Comparison of ENCODE assay signal across 8 cellular contexts in the genomic region with DNA sequence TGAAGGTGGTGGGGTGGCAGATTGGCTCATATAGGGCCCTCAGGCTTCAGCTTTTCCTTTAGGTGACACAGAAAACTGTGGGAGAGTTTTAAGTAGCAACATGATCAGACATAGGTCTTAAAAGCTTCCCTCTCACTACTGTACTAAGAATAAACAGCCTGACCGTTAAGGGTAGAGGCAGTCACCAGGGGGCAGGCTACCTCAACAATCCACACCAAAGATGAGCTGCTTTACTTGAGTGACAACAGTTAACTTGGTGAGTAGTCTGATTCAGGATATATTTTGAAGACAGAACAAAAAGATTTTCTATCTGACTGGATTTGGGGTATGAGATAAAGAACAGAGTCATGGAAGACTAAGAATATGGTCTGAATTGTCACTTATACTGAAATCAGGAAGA. TPM values are rescaled to one million over a fixed set of nuclear protein-coding genes. Genes with fewer than 3 reads are reported as not detected.
DNase-seq lines count a peak whose midpoint lies in the region; ATAC-seq, FAIRE-seq and TF ChIP-seq lines count a peak whose summit lies in the region.

No MANE protein-coding gene starts in this region.

- CTCF ChIA-PET in SK-N-SH (lab: Yijun Ruan, JAX), result interaction anchor here (0.6 to 5.7 kb wide), 32 partner anchors 8 to 520 kb away, joined by 3 to 35 read pairs (median 4); no protein-coding TSS in a partner anchor

- peak; percentile 74 for TF ChIP-seq RAD21 in SK-N-SH (IDR thresholded peaks at IDR 0.05; ENCODE audit: low read length)

- H3K27me3 ChIP-seq in SK-N-SH (ENCODE audit: insufficient read depth) (no peaks in the 10 kb centered on the region), adrenal gland (no peaks in the 10 kb centered on the region), iPS DF 6.9 (ENCODE audit: control insufficient read depth, insufficient read depth, low read length) (no peaks in the 10 kb centered on the region)

- intact Hi-C loops in adrenal gland (cut with DNase I), result no loop called here

- no peaks in the 10 kb centered on the region for H3K79me2 ChIP-seq in SK-N-SH (ENCODE audit: insufficient read depth)

- 53% methylated on average over 1 of the region's 1 CpG for WGBS in SK-N-SH (ENCODE audit: low lambda C conversion rate)
- 10 to 25% (median 17%) methylated on average over 1 of the region's 1 CpG for WGBS in adrenal gland, 4 donors
- no CpG with 5 or more reads among the region's 1 CpG for WGBS in iPS DF 6.9 (ENCODE audit: insufficient coverage, insufficient read length)

- peak; percentile 72 for TF ChIP-seq CTCF in SK-N-SH (IDR thresholded peaks at IDR 0.05)
- peak; percentile 28 to 61 (median 53) for TF ChIP-seq CTCF in adrenal gland (IDR thresholded peaks at IDR 0.05)

- ATAC-seq in GM19452 (IDR thresholded peaks at IDR 0.05; ENCODE audit: unreplicated experiment), result no peak

- DNase-seq in NCI-H82 (lab: John Stamatoyannopoulos, UW) (peak; percentile 71), NCI-H82 treated with DMSO at 0.1 percent for 48 hours (lab: John Stamatoyannopoulos, UW; ENCODE audit: unreplicated experiment) (no peak), HTR-8/SVneo (ENCODE audit: insufficient read length, low spot score) (peak; percentile 52), SK-N-SH (peak; percentile 54), adrenal gland (peak in 6 of 7 donors; percentile 39 to 84 (median 54)), iPS DF 6.9 (ENCODE audit: low read depth, low spot score) (peak; percentile 18)
- peak; percentile 15 to 32 for DNase-seq in stimulated activated CD4-positive, alpha-beta T cell treated with anti-CD3 and anti-CD28 coated beads, Interleukin-2, amount 100 ng/mL, for 48 hours

- peaks cover 7% of the 10 kb centered on the region for H3F3A ChIP-seq in SK-N-SH (replicated peaks; ENCODE audit: insufficient read depth)

- FAIRE-seq in HTR-8/SVneo (lab: Jason Lieb, UNC), result no peak

- TF ChIP-seq EP300 in SK-N-SH (IDR thresholded peaks at IDR 0.05; ENCODE audit: borderline replicate concordance in 1 of 2, low read depth in 1 of 2, low read length in 1 of 2), result no peak

- H3K36me3 ChIP-seq in SK-N-SH (replicated peaks in 1 of 2; ENCODE audit: control insufficient read depth in 1 of 2, insufficient read depth in 2 of 2, low read length in 1 of 2) (peaks cover 34 to 62% of the 10 kb centered on the region in 2 experiments), adrenal gland (replicated peaks in 1 of 2) (peaks cover 0 to 63% of the 10 kb centered on the region in 2 donors), iPS DF 6.9 (ENCODE audit: control insufficient read depth, insufficient read depth, low read length) (no peaks in the 10 kb centered on the region)

- H4K20me1 ChIP-seq in SK-N-SH (ENCODE audit: insufficient read depth), result peaks cover 5% of the 10 kb centered on the region; the same call in 1 of the 2 replicates

- POLR2A ChIA-PET in SK-N-SH (lab: Yijun Ruan, JAX), result interaction anchor here (0.7 kb wide), 1 partner anchor 369 kb away, joined by 3 read pairs; no protein-coding TSS in a partner anchor

- H3K9me3 ChIP-seq in SK-N-SH (no peaks in the 10 kb centered on the region), adrenal gland (replicated peaks in 1 of 3) (no peaks in the 10 kb centered on the region), iPS DF 6.9 (ENCODE audit: control insufficient read depth, insufficient read depth, low read length) (no peaks in the 10 kb centered on the region)

- no peak overlapping the region for H3K4me2 ChIP-seq in SK-N-SH

- no peak overlapping the region for H2AFZ ChIP-seq in SK-N-SH (ENCODE audit: low read depth)

- H3K4me3 ChIP-seq in SK-N-SH (ENCODE audit: low read depth in 2 of 2, low read length in 1 of 2), result no peak overlapping the region; a peak in 1 of 4 replicates
- no peak overlapping the region for H3K4me3 ChIP-seq in adrenal gland
- H3K4me3 ChIP-seq in iPS DF 6.9 (ENCODE audit: low read length), result no peak overlapping the region

- no peaks in the 10 kb centered on the region for H3K4me1 ChIP-seq in SK-N-SH (ENCODE audit: control insufficient read depth in 1 of 2, insufficient read depth in 2 of 2, low read depth in 1 of 2, low read length in 1 of 2)
- peaks cover 0 to 16% of the 10 kb centered on the region in 2 donors for H3K4me1 ChIP-seq in adrenal gland (replicated peaks in 1 of 2)
- H3K4me1 ChIP-seq in iPS DF 6.9 (ENCODE audit: control insufficient read depth, insufficient read depth, low read length), result no peaks in the 10 kb centered on the region

- no peaks in the 10 kb centered on the region for H3K9me2 ChIP-seq in SK-N-SH

- H3K9ac ChIP-seq in SK-N-SH, result no peak overlapping the region

- no peak for TF ChIP-seq POLR2A in adrenal gland (IDR thresholded peaks at IDR 0.05)

- H3K27ac ChIP-seq in SK-N-SH (ENCODE audit: low read depth in 2 of 2, low read length in 1 of 2) (no peak overlapping the region), adrenal gland (no peak overlapping the region), iPS DF 6.9 (ENCODE audit: low read length) (no peak overlapping the region)

TF ChIP-seq in SK-N-SH, 30 proteins besides CTCF, POLR2A, EP300 and RAD21:
- no peak for TF ChIP-seq POLR2AphosphoS5 (IDR thresholded peaks at IDR 0.05; ENCODE audit: low read depth, low read length)
- TF ChIP-seq, protein P1, sequence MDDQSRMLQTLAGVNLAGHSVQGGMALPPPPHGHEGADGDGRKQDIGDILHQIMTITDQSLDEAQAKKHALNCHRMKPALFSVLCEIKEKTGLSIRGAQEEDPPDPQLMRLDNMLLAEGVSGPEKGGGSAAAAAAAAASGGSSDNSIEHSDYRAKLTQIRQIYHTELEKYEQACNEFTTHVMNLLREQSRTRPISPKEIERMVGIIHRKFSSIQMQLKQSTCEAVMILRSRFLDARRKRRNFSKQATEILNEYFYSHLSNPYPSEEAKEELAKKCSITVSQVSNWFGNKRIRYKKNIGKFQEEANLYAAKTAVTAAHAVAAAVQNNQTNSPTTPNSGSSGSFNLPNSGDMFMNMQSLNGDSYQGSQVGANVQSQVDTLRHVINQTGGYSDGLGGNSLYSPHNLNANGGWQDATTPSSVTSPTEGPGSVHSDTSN (IDR thresholded peaks at IDR 0.05), result 0 out of 2 replicates have a peak, but pooled peaks have one; percentile 14
- TF ChIP-seq SMC3 (IDR thresholded peaks at IDR 0.05; ENCODE audit: low read depth, low read length), result peak; percentile 68

RNA-seq across cellular contexts. Expression of gene GPCPD1, which starts 53.7 kb away (rescaled TPM):
- polyA plus RNA-seq in SK-N-SH (2012; rRNA removed) (8.7 and 11.3 TPM in 2 replicates), adrenal gland (10 to 100 TPM; 30.7 to 44.0 (median 42.8) TPM)
- polyA plus RNA-seq in SK-N-SH (2012; cell fraction: cytosol; rRNA removed), result 9.2 and 10.4 TPM in 2 replicates
- 18.0 and 32.4 TPM in 2 replicates for polyA plus RNA-seq in SK-N-SH (2012; cell fraction: nucleus; rRNA removed)
- 10 to 100 TPM in 6 of 8 donors, 1 to 10 TPM in 2; 8.4 to 39.8 (median 35.2) TPM for total RNA-seq in adrenal gland
